In the genomic region with DNA sequence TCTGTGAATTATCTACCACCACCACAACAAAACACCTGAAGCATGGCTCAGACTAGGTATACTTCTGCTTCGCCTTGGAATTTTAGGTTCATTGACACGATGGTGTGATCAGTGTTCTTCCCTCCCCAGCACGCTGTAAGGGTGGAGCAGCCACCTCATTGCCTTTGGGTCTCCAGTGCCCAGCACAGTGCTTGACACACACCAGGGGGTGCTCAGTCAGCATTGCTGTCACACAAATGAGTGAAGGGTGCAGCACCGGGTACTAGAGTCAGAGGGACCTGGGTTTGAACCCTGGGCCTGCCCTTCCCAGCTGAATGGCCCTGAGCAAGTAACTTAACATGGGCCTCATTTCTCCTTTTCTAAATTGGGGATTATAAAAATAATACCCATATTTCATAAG, we compare ENCODE assay signal across 1 cellular context.
TF ChIP-seq lines count a peak whose summit lies in the region.

No MANE protein-coding gene starts in this region.

TF ChIP-seq in WTC11, 78 proteins besides CTCF, POLR2A, EP300 and RAD21 (continued from another document):
- TF ChIP-seq, protein P1, sequence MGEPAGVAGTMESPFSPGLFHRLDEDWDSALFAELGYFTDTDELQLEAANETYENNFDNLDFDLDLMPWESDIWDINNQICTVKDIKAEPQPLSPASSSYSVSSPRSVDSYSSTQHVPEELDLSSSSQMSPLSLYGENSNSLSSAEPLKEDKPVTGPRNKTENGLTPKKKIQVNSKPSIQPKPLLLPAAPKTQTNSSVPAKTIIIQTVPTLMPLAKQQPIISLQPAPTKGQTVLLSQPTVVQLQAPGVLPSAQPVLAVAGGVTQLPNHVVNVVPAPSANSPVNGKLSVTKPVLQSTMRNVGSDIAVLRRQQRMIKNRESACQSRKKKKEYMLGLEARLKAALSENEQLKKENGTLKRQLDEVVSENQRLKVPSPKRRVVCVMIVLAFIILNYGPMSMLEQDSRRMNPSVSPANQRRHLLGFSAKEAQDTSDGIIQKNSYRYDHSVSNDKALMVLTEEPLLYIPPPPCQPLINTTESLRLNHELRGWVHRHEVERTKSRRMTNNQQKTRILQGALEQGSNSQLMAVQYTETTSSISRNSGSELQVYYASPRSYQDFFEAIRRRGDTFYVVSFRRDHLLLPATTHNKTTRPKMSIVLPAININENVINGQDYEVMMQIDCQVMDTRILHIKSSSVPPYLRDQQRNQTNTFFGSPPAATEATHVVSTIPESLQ (CRISPR knock-in tag; IDR thresholded peaks at IDR 0.05), result no peak
- TF ChIP-seq GABPB1 (CRISPR knock-in tag; IDR thresholded peaks at IDR 0.05), result no peak
- TF ChIP-seq, protein P2, sequence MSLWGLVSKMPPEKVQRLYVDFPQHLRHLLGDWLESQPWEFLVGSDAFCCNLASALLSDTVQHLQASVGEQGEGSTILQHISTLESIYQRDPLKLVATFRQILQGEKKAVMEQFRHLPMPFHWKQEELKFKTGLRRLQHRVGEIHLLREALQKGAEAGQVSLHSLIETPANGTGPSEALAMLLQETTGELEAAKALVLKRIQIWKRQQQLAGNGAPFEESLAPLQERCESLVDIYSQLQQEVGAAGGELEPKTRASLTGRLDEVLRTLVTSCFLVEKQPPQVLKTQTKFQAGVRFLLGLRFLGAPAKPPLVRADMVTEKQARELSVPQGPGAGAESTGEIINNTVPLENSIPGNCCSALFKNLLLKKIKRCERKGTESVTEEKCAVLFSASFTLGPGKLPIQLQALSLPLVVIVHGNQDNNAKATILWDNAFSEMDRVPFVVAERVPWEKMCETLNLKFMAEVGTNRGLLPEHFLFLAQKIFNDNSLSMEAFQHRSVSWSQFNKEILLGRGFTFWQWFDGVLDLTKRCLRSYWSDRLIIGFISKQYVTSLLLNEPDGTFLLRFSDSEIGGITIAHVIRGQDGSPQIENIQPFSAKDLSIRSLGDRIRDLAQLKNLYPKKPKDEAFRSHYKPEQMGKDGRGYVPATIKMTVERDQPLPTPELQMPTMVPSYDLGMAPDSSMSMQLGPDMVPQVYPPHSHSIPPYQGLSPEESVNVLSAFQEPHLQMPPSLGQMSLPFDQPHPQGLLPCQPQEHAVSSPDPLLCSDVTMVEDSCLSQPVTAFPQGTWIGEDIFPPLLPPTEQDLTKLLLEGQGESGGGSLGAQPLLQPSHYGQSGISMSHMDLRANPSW (CRISPR knock-in tag; conservative IDR thresholded peaks at IDR 0.05; ENCODE audit: low read depth), result no peak
- TF ChIP-seq, protein P3, sequence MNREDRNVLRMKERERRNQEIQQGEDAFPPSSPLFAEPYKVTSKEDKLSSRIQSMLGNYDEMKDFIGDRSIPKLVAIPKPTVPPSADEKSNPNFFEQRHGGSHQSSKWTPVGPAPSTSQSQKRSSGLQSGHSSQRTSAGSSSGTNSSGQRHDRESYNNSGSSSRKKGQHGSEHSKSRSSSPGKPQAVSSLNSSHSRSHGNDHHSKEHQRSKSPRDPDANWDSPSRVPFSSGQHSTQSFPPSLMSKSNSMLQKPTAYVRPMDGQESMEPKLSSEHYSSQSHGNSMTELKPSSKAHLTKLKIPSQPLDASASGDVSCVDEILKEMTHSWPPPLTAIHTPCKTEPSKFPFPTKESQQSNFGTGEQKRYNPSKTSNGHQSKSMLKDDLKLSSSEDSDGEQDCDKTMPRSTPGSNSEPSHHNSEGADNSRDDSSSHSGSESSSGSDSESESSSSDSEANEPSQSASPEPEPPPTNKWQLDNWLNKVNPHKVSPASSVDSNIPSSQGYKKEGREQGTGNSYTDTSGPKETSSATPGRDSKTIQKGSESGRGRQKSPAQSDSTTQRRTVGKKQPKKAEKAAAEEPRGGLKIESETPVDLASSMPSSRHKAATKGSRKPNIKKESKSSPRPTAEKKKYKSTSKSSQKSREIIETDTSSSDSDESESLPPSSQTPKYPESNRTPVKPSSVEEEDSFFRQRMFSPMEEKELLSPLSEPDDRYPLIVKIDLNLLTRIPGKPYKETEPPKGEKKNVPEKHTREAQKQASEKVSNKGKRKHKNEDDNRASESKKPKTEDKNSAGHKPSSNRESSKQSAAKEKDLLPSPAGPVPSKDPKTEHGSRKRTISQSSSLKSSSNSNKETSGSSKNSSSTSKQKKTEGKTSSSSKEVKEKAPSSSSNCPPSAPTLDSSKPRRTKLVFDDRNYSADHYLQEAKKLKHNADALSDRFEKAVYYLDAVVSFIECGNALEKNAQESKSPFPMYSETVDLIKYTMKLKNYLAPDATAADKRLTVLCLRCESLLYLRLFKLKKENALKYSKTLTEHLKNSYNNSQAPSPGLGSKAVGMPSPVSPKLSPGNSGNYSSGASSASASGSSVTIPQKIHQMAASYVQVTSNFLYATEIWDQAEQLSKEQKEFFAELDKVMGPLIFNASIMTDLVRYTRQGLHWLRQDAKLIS (CRISPR knock-in tag; IDR thresholded peaks at IDR 0.05; ENCODE audit: borderline replicate concordance), result no peak
